7 cellular contexts compared by ENCODE assay signal in genomic region chr10:4013651-4014085, GRCh38.
DNase-seq lines count a peak whose midpoint lies in the region; ATAC-seq and TF ChIP-seq lines count a peak whose summit lies in the region.

No MANE protein-coding gene starts in this region.

- TF ChIP-seq EP300 in sigmoid colon (IDR thresholded peaks at IDR 0.05): no peak

- H3K4me3 Mint-ChIP-seq in activated T-helper 2 cell treated with anti-CD3 and anti-CD28 coated beads, Interferon-gamma antibody, Interleukin-2, Interleukin-4, amounts not matched to agents 10 μg/mL and 5 μg/mL and 100 μg/mL, durations not matched to agents 14 hours and 24 hours and 36 hours (ENCODE audit: low read depth): no peak overlapping the region
- H3K4me3 Mint-ChIP-seq in nephron progenitor cell: no peak overlapping the region

- H3K27me3 ChIP-seq in sigmoid colon: no peaks in the 10 kb centered on the region

- ATAC-seq in GM19351 (IDR thresholded peaks at IDR 0.05; ENCODE audit: unreplicated experiment): peak; percentile 91
- ATAC-seq in HG03108 (IDR thresholded peaks at IDR 0.05; ENCODE audit: unreplicated experiment): peak; percentile 58
- ATAC-seq in GM18873 (IDR thresholded peaks at IDR 0.05; ENCODE audit: low FRiP score, unreplicated experiment): no peak

- peaks cover 0 to 9% (median 4%) of the 10 kb centered on the region in 4 donors for H3K4me1 ChIP-seq in sigmoid colon

- peak overlapping the region; percentile 40 for H3K27ac Mint-ChIP-seq in activated T-helper 2 cell treated with anti-CD3 and anti-CD28 coated beads, Interferon-gamma antibody, Interleukin-2, Interleukin-4, amounts not matched to agents 10 μg/mL and 5 μg/mL and 100 μg/mL, durations not matched to agents 14 hours and 24 hours and 36 hours
- no peak overlapping the region for H3K27ac Mint-ChIP-seq in nephron progenitor cell

- no peak overlapping the region for H3K4me3 ChIP-seq in sigmoid colon

- no peaks in the 10 kb centered on the region for H3K36me3 Mint-ChIP-seq in activated T-helper 2 cell treated with anti-CD3 and anti-CD28 coated beads, Interferon-gamma antibody, Interleukin-2, Interleukin-4, amounts not matched to agents 10 μg/mL and 5 μg/mL and 100 μg/mL, durations not matched to agents 14 hours and 24 hours and 36 hours (ENCODE audit: low read depth)
- no peaks in the 10 kb centered on the region for H3K36me3 Mint-ChIP-seq in nephron progenitor cell (ENCODE audit: low read depth)

- intact Hi-C loops in activated T-helper 2 cell treated with anti-CD3 and anti-CD28 coated beads, Interferon-gamma antibody, Interleukin-2, Interleukin-4, amounts not matched to agents 10 μg/mL and 5 μg/mL and 100 μg/mL, durations not matched to agents 14 hours and 24 hours and 36 hours (cut with micrococcal nuclease): loop anchor here (5.0 kb wide), 1 partner anchor 41 kb away; no protein-coding TSS in a partner anchor
- intact Hi-C loops in sigmoid colon (cut with DNase I): no loop called here

- no peaks in the 10 kb centered on the region for H3K36me3 ChIP-seq in sigmoid colon

- H3K27ac ChIP-seq in sigmoid colon: no peak overlapping the region

- peaks cover 31% of the 10 kb centered on the region for H3K4me1 Mint-ChIP-seq in activated T-helper 2 cell treated with anti-CD3 and anti-CD28 coated beads, Interferon-gamma antibody, Interleukin-2, Interleukin-4, amounts not matched to agents 10 μg/mL and 5 μg/mL and 100 μg/mL, durations not matched to agents 14 hours and 24 hours and 36 hours (ENCODE audit: low read depth)
- peaks cover 10% of the 10 kb centered on the region for H3K4me1 Mint-ChIP-seq in nephron progenitor cell

- TF ChIP-seq POLR2A in sigmoid colon (IDR thresholded peaks at IDR 0.05): no peak

- H3K9me3 ChIP-seq in sigmoid colon: no peaks in the 10 kb centered on the region

- TF ChIP-seq CTCF in sigmoid colon (IDR thresholded peaks at IDR 0.05): no peak
- no peak for TF ChIP-seq CTCF in nephron progenitor cell (IDR thresholded peaks at IDR 0.05)

- H3K27me3 Mint-ChIP-seq in activated T-helper 2 cell treated with anti-CD3 and anti-CD28 coated beads, Interferon-gamma antibody, Interleukin-2, Interleukin-4, amounts not matched to agents 10 μg/mL and 5 μg/mL and 100 μg/mL, durations not matched to agents 14 hours and 24 hours and 36 hours (ENCODE audit: low read depth): no peaks in the 10 kb centered on the region
- H3K27me3 Mint-ChIP-seq in nephron progenitor cell (ENCODE audit: low read depth, poor library complexity): no peaks in the 10 kb centered on the region

- no peaks in the 10 kb centered on the region for H3K9me3 Mint-ChIP-seq in activated T-helper 2 cell treated with anti-CD3 and anti-CD28 coated beads, Interferon-gamma antibody, Interleukin-2, Interleukin-4, amounts not matched to agents 10 μg/mL and 5 μg/mL and 100 μg/mL, durations not matched to agents 14 hours and 24 hours and 36 hours
- H3K9me3 Mint-ChIP-seq in nephron progenitor cell: no peaks in the 10 kb centered on the region

- DNase-seq in activated T-helper 2 cell treated with anti-CD3 and anti-CD28 coated beads, Interferon-gamma antibody, Interleukin-2, Interleukin-4, amounts not matched to agents 10 μg/mL and 5 μg/mL and 100 μg/mL, durations not matched to agents 14 hours and 24 hours and 36 hours (ENCODE audit: low spot score): no peak
- peak; percentile 32 for DNase-seq in stimulated activated CD8-positive, alpha-beta memory T cell treated with anti-CD3 and anti-CD28 coated beads, Interleukin-12 subunit alpha, Interleukin-12 subunit beta, amount 100 ng/mL, for 4 hours (ENCODE audit: low read depth)
- DNase-seq in sigmoid colon: no peak
- no peak for DNase-seq in nephron progenitor cell

- 73 to 80% methylated on average over 12 of the region's 12 CpGs for WGBS in sigmoid colon, 2 donors
